1 cellular context compared by ENCODE assay signal in genomic region chr7:117300506-117300905, GRCh38. TPM values are rescaled to one million over a fixed set of nuclear protein-coding genes. Genes with fewer than 3 reads are reported as not detected.
"Had no signal": no experiment of that assay in that cellular context is flagged by ENCODE, and none has a peak within 500 bp of the region (broad histone marks: within the 10 kb centered on the region; RNA-seq: fewer than 3 reads in every experiment).

No MANE protein-coding gene starts in this region.

RNA-seq across cellular contexts. Expression of gene WNT2, which starts 22.4 kb away (rescaled TPM):
- total RNA-seq: G401 had no signal
